ENCODE assay signal across 8 cellular contexts in genomic region chr15:43800286-43801136, GRCh38. TPM values are rescaled to one million over a fixed set of nuclear protein-coding genes. Genes with fewer than 3 reads are reported as not detected.
DNase-seq lines count a peak whose midpoint lies in the region; ATAC-seq, FAIRE-seq and TF ChIP-seq lines count a peak whose summit lies in the region.

A gene with protein sequence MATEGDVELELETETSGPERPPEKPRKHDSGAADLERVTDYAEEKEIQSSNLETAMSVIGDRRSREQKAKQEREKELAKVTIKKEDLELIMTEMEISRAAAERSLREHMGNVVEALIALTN (plus strand): TSS chr15:43800599. CDS start chr15:43800623, 24 bp downstream.

- dilution Hi-C loops in endothelial cell of umbilical vein (cut with MboI; ENCODE audit: extremely low pct_ligation_motif_present, low sequenced_read_pairs), result no loop called here

- ATAC-seq in GM19468 (IDR thresholded peaks at IDR 0.05; ENCODE audit: extremely low read depth, unreplicated experiment), result peak; percentile 87

- peak within 1 kb of the TSS; percentile 86 to 100 (median 98) for H3K27ac Mint-ChIP-seq in CD8-positive, alpha-beta memory T cell

- peaks cover 37 to 58% (median 51%) of the 10 kb centered on the region in 3 donors for H3K4me1 Mint-ChIP-seq in CD8-positive, alpha-beta memory T cell

- no peaks in the 10 kb centered on the region for H3K9me2 ChIP-seq in OCI-LY1 (ENCODE audit: low read depth, low read length)

- H4K20me1 ChIP-seq in OCI-LY1 (ENCODE audit: insufficient read depth, low read length) (no peaks in the 10 kb centered on the region), endothelial cell of umbilical vein (replicated peaks; ENCODE audit: control insufficient read depth, extremely low read depth, insufficient read depth, low read length) (no peaks in the 10 kb centered on the region)

- CTCF ChIA-PET in CD8-positive, alpha-beta memory T cell (lab: Charles Lee), result interaction anchor here (0.9 to 2.0 kb wide), 6 partner anchors 8 to 34 kb away, joined by 3 to 8 read pairs (median 4); partner anchors contain the start of genes ELL3, MFAP1 and SERF2
- CTCF ChIA-PET in endothelial cell of umbilical vein (lab: Charles Lee), result interaction anchor here (1.1 kb wide), 1 partner anchor 9 kb away, joined by 4 read pairs; no protein-coding TSS in a partner anchor

- H3K9me3 ChIP-seq in CD8-positive, alpha-beta memory T cell (ENCODE audit: low read length), result no peaks in the 10 kb centered on the region
- H3K9me3 ChIP-seq in OCI-LY1 (ENCODE audit: low read length) (no peaks in the 10 kb centered on the region), endothelial cell of umbilical vein (replicated peaks; ENCODE audit: control insufficient read depth, insufficient read depth, low read length) (no peaks in the 10 kb centered on the region)

- no peaks in the 10 kb centered on the region for H3K9me1 ChIP-seq in endothelial cell of umbilical vein (replicated peaks; ENCODE audit: control insufficient read depth, extremely low read depth, insufficient read depth, low read length)

- POLR2A ChIA-PET in CD8-positive, alpha-beta memory T cell (lab: Charles Lee), result interaction anchor here (0.5 to 1.8 kb wide), 8 partner anchors 8 to 759 kb away, joined by 3 to 18 read pairs (median 3); partner anchors contain the start of genes ELL3, MFAP1, SERF2 and TUBGCP4
- POLR2A ChIA-PET in endothelial cell of umbilical vein (lab: Charles Lee), result interaction anchor here (0.6 to 1.1 kb wide), 3 partner anchors 24 to 52 kb away, joined by 4 to 7 read pairs (median 4); partner anchors contain the start of genes ELL3 and MFAP1

- H3F3A ChIP-seq in OCI-LY1 (ENCODE audit: insufficient read depth, low read length), result peaks cover 16% of the 10 kb centered on the region

- peak; percentile 96 for TF ChIP-seq POLR2A in endothelial cell of umbilical vein (IDR thresholded peaks at IDR 0.05; ENCODE audit: low read depth, low read length)

- H3K79me2 ChIP-seq in OCI-LY1 (ENCODE audit: insufficient read depth, low read length), result peaks cover 16% of the 10 kb centered on the region
- peaks cover 12% of the 10 kb centered on the region for H3K79me2 ChIP-seq in endothelial cell of umbilical vein (ENCODE audit: control insufficient read depth, insufficient read depth, low read length)

- DNase-seq in CD8-positive, alpha-beta memory T cell, result peak; percentile 88 to 94 (median 89)
- DNase-seq in HTR-8/SVneo (ENCODE audit: insufficient read length, low spot score) (peak; percentile 67), endothelial cell of umbilical vein (ENCODE audit: low read depth, low spot score) (peak; percentile 92), middle frontal gyrus (ENCODE audit: extremely low spot score, low spot score) (peak; percentile 84)
- peak; percentile 91 for DNase-seq in activated CD8-positive, alpha-beta memory T cell treated with anti-CD3 and anti-CD28 coated beads, Interleukin-2, amount 50 U/mL, for 48 hours
- peak; percentile 84 to 86 for DNase-seq in stimulated activated CD8-positive, alpha-beta memory T cell treated with anti-CD3 and anti-CD28 coated beads, Interleukin-2, amount 100 ng/mL, for 48 hours (ENCODE audit: low read depth in 2 of 2)

- peak within 1 kb of the TSS; percentile 88 for H3K4me3 ChIP-seq in CD8-positive, alpha-beta memory T cell (ENCODE audit: low read length)
- H3K4me3 ChIP-seq in OCI-LY1 (ENCODE audit: low read depth, low read length, poor library complexity, severe bottlenecking) (peak within 1 kb of the TSS; percentile 95), endothelial cell of umbilical vein (replicated peaks in 1 of 3; ENCODE audit: insufficient read depth in 1 of 3, low read depth in 1 of 3, low read length in 3 of 3) (peak within 1 kb of the TSS; percentile 78 to 94 (median 83))

- H3K4me2 ChIP-seq in OCI-LY1 (ENCODE audit: low read length) (peak within 1 kb of the TSS; percentile 80), endothelial cell of umbilical vein (ENCODE audit: insufficient read depth, low read length) (peak within 1 kb of the TSS; percentile 77)

- intact Hi-C loops in endothelial cell of umbilical vein (cut with micrococcal nuclease), result no loop called here

- peak within 1 kb of the TSS; percentile 95 for H3K9ac ChIP-seq in OCI-LY1 (ENCODE audit: low read length)
- H3K9ac ChIP-seq in endothelial cell of umbilical vein (replicated peaks; ENCODE audit: extremely low read depth, insufficient read depth, low read length), result peak within 1 kb of the TSS; percentile 73

- H3K27me3 ChIP-seq in CD8-positive, alpha-beta memory T cell (ENCODE audit: insufficient read depth, low read length, poor library complexity, severe bottlenecking), result no peaks in the 10 kb centered on the region
- H3K27me3 ChIP-seq in OCI-LY1 (ENCODE audit: insufficient read depth, low read length) (no peaks in the 10 kb centered on the region), endothelial cell of umbilical vein (ENCODE audit: control insufficient read depth in 2 of 2, insufficient read depth in 2 of 2, low read length in 2 of 2) (no peaks in the 10 kb centered on the region)

- H3K4me1 ChIP-seq in CD8-positive, alpha-beta memory T cell (ENCODE audit: insufficient read depth, low read length), result peaks cover 20% of the 10 kb centered on the region
- H3K4me1 ChIP-seq in OCI-LY1 (ENCODE audit: insufficient read depth, low read length, severe bottlenecking) (peaks cover 66% of the 10 kb centered on the region), endothelial cell of umbilical vein (ENCODE audit: control insufficient read depth, extremely low read depth, insufficient read depth, low read length) (peaks cover 10% of the 10 kb centered on the region)

- no peak for TF ChIP-seq CTCF in OCI-LY1 (IDR thresholded peaks at IDR 0.05; ENCODE audit: low read length)
- TF ChIP-seq CTCF in endothelial cell of umbilical vein (IDR thresholded peaks at IDR 0.05; ENCODE audit: extremely low read depth in 1 of 2, insufficient read depth in 1 of 2, low read depth in 1 of 2, low read length in 2 of 2), result no peak

- peak within 1 kb of the TSS; percentile 94 to 100 (median 97) for H3K4me3 Mint-ChIP-seq in CD8-positive, alpha-beta memory T cell

- H3K9me3 Mint-ChIP-seq in CD8-positive, alpha-beta memory T cell, result no peaks in the 10 kb centered on the region

- H3K27me3 Mint-ChIP-seq in CD8-positive, alpha-beta memory T cell, result no peaks in the 10 kb centered on the region

- FAIRE-seq in HTR-8/SVneo (lab: Jason Lieb, UNC) (no peak), endothelial cell of umbilical vein (lab: Jason Lieb, UNC) (peak; percentile 97)

- H3K27ac ChIP-seq in CD8-positive, alpha-beta memory T cell (ENCODE audit: low read depth, low read length), result peak within 1 kb of the TSS; percentile 89
- peak within 1 kb of the TSS; percentile 98 for H3K27ac ChIP-seq in OCI-LY1 (ENCODE audit: low read depth, low read length, poor library complexity, severe bottlenecking)
- H3K27ac ChIP-seq in endothelial cell of umbilical vein (ENCODE audit: insufficient read depth, low read depth, low read length), result peak within 1 kb of the TSS; percentile 45

- H2AFZ ChIP-seq in OCI-LY1 (ENCODE audit: low read length) (no peak within 1 kb of the TSS), endothelial cell of umbilical vein (ENCODE audit: low read depth, low read length) (peak within 1 kb of the TSS; percentile 64)

- TSS peak; percentile 33 for BruUV-seq in endothelial cell of umbilical vein (replicated peaks; lab: Mats Ljungman, UMichigan)

- H3K36me3 ChIP-seq in CD8-positive, alpha-beta memory T cell (ENCODE audit: insufficient read depth, low read length), result peaks cover 34% of the 10 kb centered on the region
- peaks cover 61% of the 10 kb centered on the region for H3K36me3 ChIP-seq in OCI-LY1 (ENCODE audit: insufficient read depth, low read length)
- peaks cover 11 to 15% of the 10 kb centered on the region in 2 experiments for H3K36me3 ChIP-seq in endothelial cell of umbilical vein (ENCODE audit: control insufficient read depth in 2 of 2, extremely low read depth in 1 of 2, insufficient read depth in 2 of 2, low read length in 2 of 2)

- H3K36me3 Mint-ChIP-seq in CD8-positive, alpha-beta memory T cell, result peaks cover 0 to 76% (median 7%) of the 10 kb centered on the region in 3 donors

TF ChIP-seq in endothelial cell of umbilical vein, 7 proteins besides CTCF, POLR2A, EP300 and RAD21:
- TF ChIP-seq FOS (IDR thresholded peaks at IDR 0.05; ENCODE audit: borderline replicate concordance, insufficient read depth, low read length) (peak; percentile 10), EZH2 (IDR thresholded peaks at IDR 0.05; ENCODE audit: borderline replicate concordance, low read depth, low read length, severe bottlenecking) (no peak), GATA2 (IDR thresholded peaks at IDR 0.05; ENCODE audit: insufficient read depth, insufficient read length, low read depth, low read length) (no peak), JUN (IDR thresholded peaks at IDR 0.05; ENCODE audit: borderline replicate concordance, insufficient read depth, insufficient read length, low read depth) (no peak), POLR2AphosphoS5 (IDR thresholded peaks at IDR 0.05; ENCODE audit: insufficient read depth, low read depth, low read length) (peak; percentile 96), MYC (IDR thresholded peaks at IDR 0.05; ENCODE audit: low read depth, low read length) (peak; percentile 27)
- TF ChIP-seq, protein P1, sequence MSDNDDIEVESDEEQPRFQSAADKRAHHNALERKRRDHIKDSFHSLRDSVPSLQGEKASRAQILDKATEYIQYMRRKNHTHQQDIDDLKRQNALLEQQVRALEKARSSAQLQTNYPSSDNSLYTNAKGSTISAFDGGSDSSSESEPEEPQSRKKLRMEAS (IDR thresholded peaks at IDR 0.05; ENCODE audit: insufficient read depth, insufficient read length), result peak; percentile 43

RNA-seq across cellular contexts. Expression of the gene that starts here (rescaled TPM):
- total RNA-seq in CD8-positive, alpha-beta memory T cell, result 10 to 100 TPM; 28.5 to 32.7 TPM
- 11.9 TPM for polyA plus RNA-seq in CD8-positive, alpha-beta memory T cell
- total RNA-seq in endothelial cell of umbilical vein, result 17.8 and 19.7 TPM in 2 replicates
- polyA plus RNA-seq in endothelial cell of umbilical vein, result 3.6 and 5.2 TPM in 2 replicates
- polyA plus RNA-seq in endothelial cell of umbilical vein (2011; cell fraction: cytosol; rRNA removed), result 3.6 and 3.7 TPM in 2 replicates
- 16.0 and 18.6 TPM in 2 replicates for polyA plus RNA-seq in endothelial cell of umbilical vein (2011; cell fraction: nucleus; rRNA removed)
- polyA plus RNA-seq in endothelial cell of umbilical vein (2012), result 2.8 and 5.2 TPM in 2 replicates
- 5.0 and 11.6 TPM in 2 replicates for polyA minus RNA-seq in endothelial cell of umbilical vein
- polyA minus RNA-seq in endothelial cell of umbilical vein (2011; cell fraction: cytosol; rRNA and poly(A)+ RNA removed), result 28.8 TPM
- 11.1 and 15.1 TPM in 2 replicates for polyA minus RNA-seq in endothelial cell of umbilical vein (2011; cell fraction: nucleus; rRNA and poly(A)+ RNA removed)

Comparison
In these comparisons a context has a peak if more than half of its experiments do, and no peak if none do; other contexts are left out.
1. Peak in every context shown above with its lines: DNase-seq, ATAC-seq, H3K4me3 ChIP-seq and H3K27ac ChIP-seq.
2. H3K27ac ChIP-seq: peak in every context shown above with its lines; median percentile 98 in OCI-LY1; 89 in CD8-positive, alpha-beta memory T cell; 45 in endothelial cell of umbilical vein.